ENCODE assay signal across 11 cellular contexts in the genomic region with DNA sequence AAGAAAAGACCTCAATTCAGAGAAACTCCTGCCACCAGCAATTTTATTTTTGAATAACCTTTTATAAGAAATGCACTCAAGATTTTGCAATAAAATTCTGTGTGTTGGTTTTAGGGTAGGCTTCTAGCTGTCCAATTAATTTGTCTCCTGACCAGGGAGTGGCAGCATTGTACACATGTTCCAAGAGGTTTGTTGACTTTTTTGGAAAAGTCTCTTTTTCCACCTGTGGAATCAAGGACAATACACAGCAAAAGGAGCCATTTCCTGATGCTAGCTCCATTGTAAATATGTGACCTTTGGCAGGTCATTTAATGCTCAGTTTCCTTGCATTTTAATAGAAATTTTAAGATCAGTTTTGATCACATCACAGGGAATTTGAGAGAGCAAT. TPM values are rescaled to one million over a fixed set of nuclear protein-coding genes. Genes with fewer than 3 reads are reported as not detected.
DNase-seq lines count a peak whose midpoint lies in the region; ATAC-seq, FAIRE-seq and TF ChIP-seq lines count a peak whose summit lies in the region.
"Had no signal": no experiment of that assay in that cellular context is flagged by ENCODE, and none has a peak within 500 bp of the region (broad histone marks: within the 10 kb centered on the region; RNA-seq: fewer than 3 reads in every experiment).

No MANE protein-coding gene starts in this region.

- H3K4me1 Mint-ChIP-seq in naive thymus-derived CD8-positive, alpha-beta T cell, result peaks cover 47 to 75% (median 68%) of the 10 kb centered on the region in 4 donors

- peak overlapping the region; percentile 80 for H3K4me2 ChIP-seq in Loucy (ENCODE audit: low read depth, low read length, poor library complexity, severe bottlenecking)

- H3K27me3 ChIP-seq in Loucy (ENCODE audit: insufficient read depth, low read length, poor library complexity, severe bottlenecking) (no peaks in the 10 kb centered on the region), breast epithelium (no peaks in the 10 kb centered on the region)

- no peaks in the 10 kb centered on the region for H3K27me3 Mint-ChIP-seq in naive thymus-derived CD8-positive, alpha-beta T cell

- DNase-seq in D721Med (ENCODE audit: insufficient read length, low spot score) (no peak), breast epithelium (ENCODE audit: low spot score in 2 of 2) (no peak), NCI-H146 (lab: John Stamatoyannopoulos, UW) (no peak), NCI-H1048 (lab: John Stamatoyannopoulos, UW) (no peak), NCI-H510A treated with DMSO at 0.1 percent for 48 hours (lab: John Stamatoyannopoulos, UW) (no peak)
- no peak for DNase-seq in naive thymus-derived CD8-positive, alpha-beta T cell
- DNase-seq: SHP77 had no signal

- H3K79me2 ChIP-seq in Loucy (ENCODE audit: insufficient read depth, low read length), result peaks cover 31% of the 10 kb centered on the region

- TF ChIP-seq POLR2A in breast epithelium (IDR thresholded peaks at IDR 0.05), result no peak

- peak overlapping the region; percentile 71 for H3K9ac ChIP-seq in Loucy (ENCODE audit: low read depth, low read length, poor library complexity, severe bottlenecking)

- H3K4me3 ChIP-seq in Loucy (ENCODE audit: low read length, poor library complexity, severe bottlenecking), result peak overlapping the region; percentile 76
- H3K4me3 ChIP-seq in breast epithelium, result peak overlapping the region; percentile 40 to 68 (median 43)

- ATAC-seq in naive thymus-derived CD8-positive, alpha-beta T cell, result no peak
- no peak for ATAC-seq in GM21447 (IDR thresholded peaks at IDR 0.05; ENCODE audit: unreplicated experiment)

- no peaks in the 10 kb centered on the region for H4K20me1 ChIP-seq in Loucy (ENCODE audit: insufficient read depth, low read length, poor library complexity, severe bottlenecking)

- FAIRE-seq in D721Med (lab: Jason Lieb, UNC), result no peak

- POLR2A ChIA-PET in naive thymus-derived CD8-positive, alpha-beta T cell (lab: Charles Lee), result interaction anchor here (0.8 to 16.2 kb wide), 22 partner anchors 9 to 287 kb away, joined by 3 to 323 read pairs (median 8); a partner anchor contains a TSS

- H3K9me3 Mint-ChIP-seq in naive thymus-derived CD8-positive, alpha-beta T cell, result peaks cover 0 to 5% (median 0%) of the 10 kb centered on the region in 9 donors

- H3K27ac ChIP-seq in breast epithelium, result no peak overlapping the region

- no peaks in the 10 kb centered on the region for H3K9me2 ChIP-seq in Loucy (replicated peaks; ENCODE audit: low read depth, low read length)

- intact Hi-C loops in breast epithelium (cut with DNase I; ENCODE audit: low total_unique reads), result no loop called here

- H3K36me3 Mint-ChIP-seq in naive thymus-derived CD8-positive, alpha-beta T cell, result peaks cover 58 to 63% (median 62%) of the 10 kb centered on the region in 3 donors

- H3K27ac Mint-ChIP-seq in naive thymus-derived CD8-positive, alpha-beta T cell, result peak overlapping the region; percentile 93 to 100 (median 96)
- H3K27ac Mint-ChIP-seq: memory B cell had no signal

- no peaks in the 10 kb centered on the region for H3F3A ChIP-seq in Loucy (ENCODE audit: low read depth)

- 0 out of 2 replicates have a peak, but pooled peaks cover 4% of the 10 kb centered on the region for H3K9me3 ChIP-seq in Loucy (ENCODE audit: insufficient read depth, low read depth, low read length)
- no peaks in the 10 kb centered on the region for H3K9me3 ChIP-seq in breast epithelium

- H3K4me3 Mint-ChIP-seq in naive thymus-derived CD8-positive, alpha-beta T cell, result peak overlapping the region; percentile 88 to 100 (median 98)
- H3K4me3 Mint-ChIP-seq: memory B cell had no signal

- H3K4me1 ChIP-seq in Loucy (ENCODE audit: insufficient read depth, low read length, poor library complexity, severe bottlenecking) (peaks cover 38% of the 10 kb centered on the region), breast epithelium (no peaks in the 10 kb centered on the region)

- TF ChIP-seq CTCF in D721Med (IDR thresholded peaks at IDR 0.05; ENCODE audit: insufficient read depth, missing control alignments) (peak; percentile 10), Loucy (conservative IDR thresholded peaks at IDR 0.05; ENCODE audit: low read length) (peak; percentile 68), breast epithelium (IDR thresholded peaks at IDR 0.05) (no peak)

- no peak overlapping the region for H2AFZ ChIP-seq in Loucy (ENCODE audit: low read length)

- H3K36me3 ChIP-seq in Loucy (ENCODE audit: insufficient read depth, low read length) (0 out of 2 replicates have a peak, but pooled peaks cover 8% of the 10 kb centered on the region), breast epithelium (no peaks in the 10 kb centered on the region)

RNA-seq across cellular contexts. Expression of a gene that starts 1.8 kb away (rescaled TPM):
- 10 to 100 TPM; 18.7 to 36.0 (median 30.5) TPM for total RNA-seq in breast epithelium
- total RNA-seq in naive thymus-derived CD8-positive, alpha-beta T cell, result 100 to 1,000 TPM; 342 to 364 TPM
- 100 to 1,000 TPM; 320 to 506 (median 401) TPM for polyA plus RNA-seq in naive thymus-derived CD8-positive, alpha-beta T cell
- total RNA-seq: M059J had no signal

RNA-seq across cellular contexts. Expression of a gene that starts 22.6 kb away (rescaled TPM):
- total RNA-seq in breast epithelium, result 1 to 10 TPM; 3.5 to 9.0 (median 6.6) TPM
- 100 to 1,000 TPM; 119 TPM for total RNA-seq in naive thymus-derived CD8-positive, alpha-beta T cell
- polyA plus RNA-seq in naive thymus-derived CD8-positive, alpha-beta T cell, result 10 to 100 TPM; 48.0 to 87.4 (median 67.1) TPM

RNA-seq across cellular contexts. Expression of a gene that starts 53.5 kb away (rescaled TPM):
- 10 to 100 TPM in 2 of 3 donors, 1 to 10 TPM in 1; 9.2 to 18.2 (median 10.7) TPM for total RNA-seq in breast epithelium
- total RNA-seq in naive thymus-derived CD8-positive, alpha-beta T cell, result 100 to 1,000 TPM; 231 to 238 TPM
- 100 to 1,000 TPM in 1 of 3 donors, 10 to 100 TPM in 2; 89.3 to 102 (median 93.8) TPM for polyA plus RNA-seq in naive thymus-derived CD8-positive, alpha-beta T cell

Comparison
In these comparisons a context has a peak if more than half of its experiments do, and no peak if none do; other contexts are left out.
1. CTCF ChIP-seq: peak in D721Med (single experiment) and Loucy (single experiment); none in breast epithelium (0 of 3).
2. RNA of a gene that starts 1.8 kb away (total RNA-seq): 342 to 364 TPM in naive thymus-derived CD8-positive, alpha-beta T cell; 18.7 to 36.0 TPM in breast epithelium; every median in the first group is over 4 times any median in the second.
3. RNA of a gene that starts 22.6 kb away (total RNA-seq): 119 TPM in naive thymus-derived CD8-positive, alpha-beta T cell; 3.5 to 9.0 TPM in breast epithelium; every median in the first group is over 10 times any median in the second.
4. RNA of a gene that starts 53.5 kb away (total RNA-seq): 231 to 238 TPM in naive thymus-derived CD8-positive, alpha-beta T cell; 9.2 to 18.2 TPM in breast epithelium; every median in the first group is over 10 times any median in the second.